ENCODE assay signal across 8 cellular contexts in the genomic region with DNA sequence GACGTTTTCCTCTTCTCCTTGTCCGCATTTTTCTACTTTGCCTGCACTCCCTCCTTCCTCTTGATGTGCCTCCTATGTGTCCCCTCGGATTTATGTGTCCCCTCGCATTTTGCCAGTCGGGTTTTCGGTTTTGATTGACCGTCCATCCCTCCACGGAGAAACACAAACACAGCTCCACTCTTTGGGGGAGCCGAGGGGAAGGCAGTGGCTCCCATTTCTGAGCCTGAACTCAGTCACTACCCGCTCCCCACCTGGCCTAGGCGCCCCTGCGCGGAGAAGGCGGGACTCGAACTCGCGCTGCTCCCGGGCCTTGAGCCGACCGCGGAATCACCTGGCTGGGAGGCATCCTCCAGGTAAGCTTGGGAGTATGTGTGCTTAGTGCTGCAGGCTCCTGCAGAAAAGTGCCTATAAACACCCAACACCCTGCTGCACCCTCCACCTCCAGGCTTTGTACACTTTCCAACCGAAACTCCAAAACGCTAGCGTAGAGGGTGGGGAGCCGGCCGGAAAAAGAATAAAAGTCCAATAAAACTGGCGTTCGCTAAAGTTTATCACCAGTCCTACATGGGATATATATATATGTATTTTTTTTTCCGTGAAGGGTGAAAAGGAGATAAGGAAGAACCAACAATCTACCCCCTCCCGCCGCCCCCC. TPM values are rescaled to one million over a fixed set of nuclear protein-coding genes. Genes with fewer than 3 reads are reported as not detected.
DNase-seq lines count a peak whose midpoint lies in the region; ATAC-seq, FAIRE-seq and TF ChIP-seq lines count a peak whose summit lies in the region.

No MANE protein-coding gene starts in this region.

- H3K36me3 ChIP-seq in small intestine (ENCODE audit: control insufficient read depth in 2 of 2, insufficient read depth in 2 of 2, low read length in 2 of 2), result no peaks in the 10 kb centered on the region

- ATAC-seq in GM18520 (IDR thresholded peaks at IDR 0.05; ENCODE audit: unreplicated experiment), result no peak

- H3K9me3 ChIP-seq in small intestine (ENCODE audit: control insufficient read depth, low read depth), result no peaks in the 10 kb centered on the region

- peaks cover 0 to 2% of the 10 kb centered on the region in 2 donors for H3K4me1 ChIP-seq in small intestine (ENCODE audit: control insufficient read depth in 2 of 2, insufficient read depth in 1 of 2, low read depth in 1 of 2, low read length in 1 of 2)

- FAIRE-seq in small intestine (lab: Jason Lieb, UNC), result no peak

- H3K9me3 Mint-ChIP-seq in glutamatergic neuron (ENCODE audit: unreplicated experiment), result peaks cover 15% of the 10 kb centered on the region

- H3K27ac Mint-ChIP-seq in glutamatergic neuron (ENCODE audit: unreplicated experiment), result peak overlapping the region; percentile 85

- H3K4me1 Mint-ChIP-seq in glutamatergic neuron (ENCODE audit: low read depth, unreplicated experiment), result peaks cover 15% of the 10 kb centered on the region

- peak overlapping the region; percentile 58 to 98 for H3K27ac ChIP-seq in small intestine (ENCODE audit: low read depth in 1 of 2, low read length in 1 of 2)

- H3K4me3 Mint-ChIP-seq in glutamatergic neuron (ENCODE audit: unreplicated experiment), result peak overlapping the region; percentile 87

- TF ChIP-seq CTCF in GM12875 (IDR thresholded peaks at IDR 0.05; ENCODE audit: borderline replicate concordance, insufficient read depth, low read depth, low read length), result no peak
- no peak for TF ChIP-seq CTCF in glutamatergic neuron (IDR thresholded peaks at IDR 0.05; ENCODE audit: partially characterized antibody, unreplicated experiment)

- H3K27me3 ChIP-seq in small intestine (ENCODE audit: control insufficient read depth in 2 of 2, insufficient read depth in 2 of 2, low read length in 2 of 2), result no peaks in the 10 kb centered on the region

- H3K4me3 ChIP-seq in GM12875 (ENCODE audit: low read depth, low read length), result peak overlapping the region; percentile 60
- peak overlapping the region; percentile 64 to 76 for H3K4me3 ChIP-seq in small intestine (ENCODE audit: low read depth in 1 of 2, low read length in 2 of 2)

- H3K36me3 Mint-ChIP-seq in glutamatergic neuron (ENCODE audit: unreplicated experiment), result no peaks in the 10 kb centered on the region

- 1 to 2% (median 1%) methylated on average over 30 to 31 of the region's 31 CpGs for whole genome bisulfite sequencing in small intestine, 3 donors

- H3K27me3 Mint-ChIP-seq in glutamatergic neuron (ENCODE audit: unreplicated experiment), result peaks cover 11% of the 10 kb centered on the region

- DNase-seq in activated CD8-positive, alpha-beta memory T cell treated with anti-CD3 and anti-CD28 coated beads for 48 hours (ENCODE audit: low read depth in 2 of 3, low spot score in 2 of 3), result peak in 2 of 3 experiments; percentile 42 to 51
- DNase-seq in glutamatergic neuron (no peak), small intestine (peak; percentile 35), NCI-H1048 (lab: John Stamatoyannopoulos, UW) (no peak), HuH-7.5 (ENCODE audit: low spot score) (no peak), NCI-H1436 treated with DMSO at 0.1 percent for 48 hours (lab: John Stamatoyannopoulos, UW) (no peak)

RNA-seq across cellular contexts. Expression of gene CCND2, which starts 3.4 kb away (rescaled TPM):
- total RNA-seq in glutamatergic neuron (ENCODE audit: unreplicated experiment), result 98.0 TPM
- 10 to 100 TPM in 1 of 3 donors, 1 to 10 TPM in 2; 5.6 to 38.1 (median 5.9) TPM for polyA plus RNA-seq in small intestine

RNA-seq across cellular contexts. Expression of gene TIGAR, which starts 50.9 kb away (rescaled TPM):
- 20.7 TPM for total RNA-seq in glutamatergic neuron (ENCODE audit: unreplicated experiment)
- 10 to 100 TPM in 1 of 3 donors, 1 to 10 TPM in 2; 4.7 to 10.1 (median 6.2) TPM for polyA plus RNA-seq in small intestine

Comparison
In these comparisons a context has a peak if more than half of its experiments do, and no peak if none do; other contexts are left out.
1. DNase-seq: peak in activated CD8-positive, alpha-beta memory T cell treated with anti-CD3 and anti-CD28 coated beads for 48 hours (2 of 3) and small intestine (single experiment); none in glutamatergic neuron (single experiment), NCI-H1048 (single experiment), HuH-7.5 (single experiment) and NCI-H1436 treated with DMSO at 0.1 percent for 48 hours (single experiment).